ENCODE assay signal across 16 cellular contexts in genomic region chr3:187085021-187085666, GRCh38.
"Had no signal": no experiment of that assay in that cellular context is flagged by ENCODE, and none has a peak within 500 bp of the region (broad histone marks: within the 10 kb centered on the region; RNA-seq: fewer than 3 reads in every experiment).

No MANE protein-coding gene starts in this region.

- H3K9me3 ChIP-seq: suprapubic skin had no signal

- H3K36me3 ChIP-seq: cardiac muscle cell, lower lobe of right lung, suprapubic skin, upper lobe of left lung had no signal

- H3K27ac Mint-ChIP-seq: activated naive CD4-positive, alpha-beta T cell treated with anti-CD3 and anti-CD28 coated beads, Interleukin-2, amount 10 ng/mL, durations not matched to agents 7 days and 5 days; activated T-helper 2 cell treated with anti-CD3 and anti-CD28 coated beads, Interferon-gamma antibody, Interleukin-2, Interleukin-4, amounts not matched to agents 10 μg/mL and 5 μg/mL and 100 μg/mL, durations not matched to agents 14 hours and 24 hours and 36 hours; T-helper 2 cell treated with Interferon-gamma antibody and Interleukin-4, amounts not matched to agents 5 μg/mL and 100 μg/mL, for 36 hours had no signal

- DNase-seq: activated naive CD4-positive, alpha-beta T cell treated with anti-CD3 and anti-CD28 coated beads, Interleukin-2, amount 10 ng/mL, durations not matched to agents 7 days and 5 days; cortex of kidney; effector CD8-positive, alpha-beta T cell; foreskin melanocyte; head of caudate nucleus; lower lobe of right lung; naive thymus-derived CD4-positive, alpha-beta T cell; small intestine; stimulated activated CD4-positive, alpha-beta T cell treated with anti-CD3 and anti-CD28 coated beads, Interleukin-4, amount 100 ng/mL, for 4 hours; stimulated activated CD8-positive, alpha-beta memory T cell treated with anti-CD3 and anti-CD28 coated beads, Interleukin-4, amount 100 ng/mL, for 48 hours; stimulated activated naive CD8-positive, alpha-beta T cell treated with anti-CD3 and anti-CD28 coated beads, Interleukin-15, Interleukin-2, amounts not matched to agents 100 U/mL and 50 U/mL, for 24 hours; upper lobe of left lung had no signal

- FAIRE-seq: small intestine had no signal

- H3K4me1 ChIP-seq: suprapubic skin had no signal

- ATAC-seq: naive thymus-derived CD4-positive, alpha-beta T cell; stimulated activated naive CD8-positive, alpha-beta T cell treated with anti-CD3 and anti-CD28 coated beads, Interleukin-15, Interleukin-2, amounts not matched to agents 100 U/mL and 50 U/mL, for 24 hours had no signal

- H3K27ac ChIP-seq: cardiac muscle cell, lower lobe of right lung, suprapubic skin, upper lobe of left lung had no signal

- H3K27me3 ChIP-seq: cardiac muscle cell, suprapubic skin, upper lobe of left lung had no signal

- H3K4me3 ChIP-seq: cardiac muscle cell, lower lobe of right lung, suprapubic skin, upper lobe of left lung had no signal

- H3K4me3 Mint-ChIP-seq: activated naive CD4-positive, alpha-beta T cell treated with anti-CD3 and anti-CD28 coated beads, Interleukin-2, amount 10 ng/mL, durations not matched to agents 7 days and 5 days; T-helper 2 cell treated with Interferon-gamma antibody and Interleukin-4, amounts not matched to agents 5 μg/mL and 100 μg/mL, for 36 hours had no signal
